ENCODE assay signal across 9 cellular contexts in the genomic region with DNA sequence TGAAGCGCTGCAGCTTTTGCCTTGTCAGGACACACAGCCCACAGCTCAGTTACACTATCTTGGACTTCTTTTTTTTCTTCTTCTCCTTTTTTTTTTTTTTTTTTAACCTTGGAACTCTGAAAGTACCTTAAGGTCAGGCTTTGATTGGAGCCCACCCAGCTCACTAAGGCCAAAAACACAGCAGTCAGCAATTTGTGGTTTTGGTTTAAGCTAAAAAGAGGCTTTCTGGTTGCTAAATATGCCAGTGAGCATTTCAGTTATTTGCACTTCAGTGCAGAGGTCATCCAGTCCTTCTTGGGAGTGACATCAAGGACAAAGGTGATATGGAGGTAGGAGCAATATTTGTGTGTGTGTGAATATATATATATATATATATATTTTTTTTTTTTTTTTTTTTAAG. TPM values are rescaled to one million over a fixed set of nuclear protein-coding genes. Genes with fewer than 3 reads are reported as not detected.
DNase-seq lines count a peak whose midpoint lies in the region; ATAC-seq and TF ChIP-seq lines count a peak whose summit lies in the region.
"Had no signal": no experiment of that assay in that cellular context is flagged by ENCODE, and none has a peak within 500 bp of the region (broad histone marks: within the 10 kb centered on the region; RNA-seq: fewer than 3 reads in every experiment).

No MANE protein-coding gene starts in this region.

- no peak for TF ChIP-seq POLR2A in tibial nerve (IDR thresholded peaks at IDR 0.05)

- TF ChIP-seq CTCF in cardiac muscle cell (IDR thresholded peaks at IDR 0.05; ENCODE audit: low read depth, low read length) (no peak), tibial nerve (IDR thresholded peaks at IDR 0.05) (no peak)

- 53 to 80% methylated on average over 1 of the region's 1 CpG for WGBS in tibial nerve, 2 donors

- peaks cover 4 to 15% (median 6%) of the 10 kb centered on the region in 3 donors for H3K27me3 Mint-ChIP-seq in immature natural killer cell (ENCODE audit: low read depth in 3 of 3)

- H3K36me3 ChIP-seq in cardiac muscle cell (no peaks in the 10 kb centered on the region), tibial nerve (no peaks in the 10 kb centered on the region)

- no peaks in the 10 kb centered on the region for H3K9me3 Mint-ChIP-seq in immature natural killer cell

- H3K4me3 ChIP-seq in cardiac muscle cell (no peak overlapping the region), tibial nerve (peak overlapping the region in 1 of 4 donors; percentile 69)

- H3K4me1 ChIP-seq in cardiac muscle cell (ENCODE audit: low read depth) (peaks cover 12% of the 10 kb centered on the region), tibial nerve (peaks cover 0 to 27% (median 15%) of the 10 kb centered on the region in 4 donors)

- peak overlapping the region; percentile 66 for H3K27ac ChIP-seq in cardiac muscle cell
- H3K27ac ChIP-seq in tibial nerve, result peak overlapping the region in 3 of 4 donors; percentile 75 to 84 (median 83)
- no peak overlapping the region for H3K27ac ChIP-seq in substantia nigra (ENCODE audit: low read depth, low read length, poor library complexity, severe bottlenecking)

- no peaks in the 10 kb centered on the region for H3K9me3 ChIP-seq in cardiac muscle cell (ENCODE audit: low read depth)
- no peaks in the 10 kb centered on the region for H3K9me3 ChIP-seq in tibial nerve

- peaks cover 3 to 4% (median 4%) of the 10 kb centered on the region in 3 donors for H3K36me3 Mint-ChIP-seq in immature natural killer cell

- ATAC-seq in HG02623 (IDR thresholded peaks at IDR 0.05; ENCODE audit: unreplicated experiment), result no peak
- ATAC-seq: activated CD4-positive, CD25-positive, alpha-beta regulatory T cell treated with anti-CD3 and anti-CD28 coated beads, Interleukin-2, amount 50 U/mL, for 24 hours had no signal

- DNase-seq in cardiac muscle cell (ENCODE audit: low read depth in 1 of 2, low spot score in 1 of 2) (peak in 1 of 2 donors; percentile 14), cardiac septum (ENCODE audit: low spot score) (no peak), RPMI8226 (peak; percentile 94), immature natural killer cell (no peak), tibial nerve (ENCODE audit: low spot score in 2 of 2) (no peak), GM03348 (ENCODE audit: low spot score) (no peak), substantia nigra (lab: John Stamatoyannopoulos, UW) (no peak)

- H3K27me3 ChIP-seq in cardiac muscle cell (no peaks in the 10 kb centered on the region), tibial nerve (no peaks in the 10 kb centered on the region)

- H3K4me1 Mint-ChIP-seq in immature natural killer cell, result peaks cover 50 to 59% of the 10 kb centered on the region in 2 donors

- H3K4me3 Mint-ChIP-seq in immature natural killer cell, result peak overlapping the region; percentile 62 to 95 (median 87)

- intact Hi-C loops in cardiac septum (cut with DNase I), result loop anchor here (5.0 kb wide), 1 partner anchor 50 kb away; a partner anchor contains a TSS

- TF ChIP-seq EP300 in tibial nerve (IDR thresholded peaks at IDR 0.05), result peak in 1 of 2 donors; percentile 27

- H3K27ac Mint-ChIP-seq in immature natural killer cell, result peak overlapping the region; percentile 89 to 95 (median 92)

RNA-seq across cellular contexts. Expression of a gene that starts 1.7 kb away (rescaled TPM):
- total RNA-seq in cardiac muscle cell, result 20.9 and 25.1 TPM in 2 replicates
- 24.0 and 28.2 TPM in 2 replicates for polyA plus RNA-seq in cardiac muscle cell
- 36.7 TPM for total RNA-seq in cardiac septum
- 100 to 1,000 TPM in 2 of 3 donors, 10 to 100 TPM in 1; 100.0 to 254 (median 100) TPM for polyA plus RNA-seq in immature natural killer cell
- total RNA-seq in tibial nerve, result 10 to 100 TPM; 19.6 to 39.3 (median 22.1) TPM

RNA-seq across cellular contexts. Expression of a gene that starts 21.7 kb away (rescaled TPM):
- total RNA-seq in cardiac muscle cell, result 89.3 and 116 TPM in 2 replicates
- polyA plus RNA-seq in cardiac muscle cell, result 78.1 and 78.6 TPM in 2 replicates
- total RNA-seq in cardiac septum, result 121 TPM
- 100 to 1,000 TPM; 171 to 224 (median 177) TPM for polyA plus RNA-seq in immature natural killer cell
- total RNA-seq in tibial nerve, result 100 to 1,000 TPM in 2 of 4 donors, 10 to 100 TPM in 2; 68.8 to 115 (median 94.4) TPM

RNA-seq across cellular contexts. Expression of a gene that starts 49.3 kb away (rescaled TPM):
- total RNA-seq in cardiac muscle cell, result 99.0 and 172 TPM in 2 replicates
- 15.7 and 21.9 TPM in 2 replicates for polyA plus RNA-seq in cardiac muscle cell
- total RNA-seq in cardiac septum, result 48.1 TPM
- polyA plus RNA-seq in immature natural killer cell, result 10 to 100 TPM; 16.0 to 21.4 (median 17.9) TPM
- 10 to 100 TPM; 26.9 to 37.5 (median 32.4) TPM for total RNA-seq in tibial nerve
